Comparison of ENCODE assay signal across 1 cellular context in genomic region chr2:12965540-12966269, GRCh38.
A peak's percentile ranks its signal among the peaks of the same experiment; 100 is the strongest.
TF ChIP-seq lines count a peak whose summit lies in the region.

No MANE protein-coding gene starts in this region.

TF ChIP-seq in K562, 482 proteins besides CTCF, POLR2A, EP300 and RAD21 (continued from another document and continues in another):
- no peak for TF ChIP-seq ZBTB11 (CRISPR knock-in tag; IDR thresholded peaks at IDR 0.05)
- TF ChIP-seq TAF1 (IDR thresholded peaks at IDR 0.05; ENCODE audit: control insufficient read depth, extremely low read depth, insufficient read depth, low read length, severe bottlenecking), result no peak
- no peak; the same call in 1 of the 2 replicates for TF ChIP-seq ZEB2 (IDR thresholded peaks at IDR 0.05)
- TF ChIP-seq ZNF408 (CRISPR knock-in tag; IDR thresholded peaks at IDR 0.05; ENCODE audit: low read depth), result no peak
- peak; percentile 82 for TF ChIP-seq TEAD4 (IDR thresholded peaks at IDR 0.05; ENCODE audit: low read length)
- no peak for TF ChIP-seq TEAD4 (CRISPR knock-in tag; IDR thresholded peaks at IDR 0.05; ENCODE audit: borderline replicate concordance)
- TF ChIP-seq STAT6 (CRISPR knock-in tag; IDR thresholded peaks at IDR 0.05), result no peak
- TF ChIP-seq BCOR (IDR thresholded peaks at IDR 0.05), result no peak
- TF ChIP-seq ZNF764 (CRISPR knock-in tag; IDR thresholded peaks at IDR 0.05; ENCODE audit: low read depth), result no peak
- TF ChIP-seq NFXL1 (CRISPR knock-in tag; IDR thresholded peaks at IDR 0.05), result no peak
- TF ChIP-seq HNRNPL (IDR thresholded peaks at IDR 0.05; ENCODE audit: low read depth, low read length), result no peak
- TF ChIP-seq ARHGAP35 (IDR thresholded peaks at IDR 0.05; ENCODE audit: partially characterized antibody), result no peak
- TF ChIP-seq ZNF175 (CRISPR knock-in tag; IDR thresholded peaks at IDR 0.05; ENCODE audit: low read depth), result no peak; the same call in none of the 2 replicates
- TF ChIP-seq HMG20A (CRISPR knock-in tag; conservative IDR thresholded peaks at IDR 0.05), result no peak
- no peak for TF ChIP-seq ZNF609 (CRISPR knock-in tag; IDR thresholded peaks at IDR 0.05; ENCODE audit: borderline replicate concordance)
- no peak for TF ChIP-seq REST (CRISPR knock-in tag; IDR thresholded peaks at IDR 0.05; ENCODE audit: low read depth)
- TF ChIP-seq ZNF316 (IDR thresholded peaks at IDR 0.05), result peak; percentile 83
- TF ChIP-seq ZNF354B (CRISPR knock-in tag; IDR thresholded peaks at IDR 0.05), result no peak
- TF ChIP-seq ZNF444 (CRISPR knock-in tag; IDR thresholded peaks at IDR 0.05), result no peak
- TF ChIP-seq ZNF431 (CRISPR knock-in tag; IDR thresholded peaks at IDR 0.05), result no peak
- no peak for TF ChIP-seq FOXP4 (CRISPR knock-in tag; IDR thresholded peaks at IDR 0.05; ENCODE audit: borderline replicate concordance)
- TF ChIP-seq NR1H2 (CRISPR knock-in tag; IDR thresholded peaks at IDR 0.05), result no peak
- no peak for TF ChIP-seq ZNF512 (tag; IDR thresholded peaks at IDR 0.05)
- no peak for TF ChIP-seq ZKSCAN3 (CRISPR knock-in tag; IDR thresholded peaks at IDR 0.05)
- TF ChIP-seq FOSL1 (tag; conservative IDR thresholded peaks at IDR 0.05), result peak; percentile 100
- no peak for TF ChIP-seq SNIP1 (IDR thresholded peaks at IDR 0.05; ENCODE audit: low read depth)
- no peak for TF ChIP-seq TGIF2 (CRISPR knock-in tag; IDR thresholded peaks at IDR 0.05)
- no peak for TF ChIP-seq ZNF134 (CRISPR knock-in tag; conservative IDR thresholded peaks at IDR 0.05)
- TF ChIP-seq KLF6 (CRISPR knock-in tag; IDR thresholded peaks at IDR 0.05; ENCODE audit: borderline replicate concordance), result no peak
- no peak for TF ChIP-seq ZBED1 (IDR thresholded peaks at IDR 0.05)
- TF ChIP-seq GMEB1 (CRISPR knock-in tag; IDR thresholded peaks at IDR 0.05), result no peak
- no peak for TF ChIP-seq POLR3A (IDR thresholded peaks at IDR 0.05; ENCODE audit: borderline replicate concordance, extremely low read depth, insufficient read depth, insufficient read length)
- TF ChIP-seq ZSCAN32 (CRISPR knock-in tag; IDR thresholded peaks at IDR 0.05), result no peak
- peak; percentile 74 for TF ChIP-seq CBFA2T2 (conservative IDR thresholded peaks at IDR 0.05)
- TF ChIP-seq RCOR1 (IDR thresholded peaks at IDR 0.05; ENCODE audit: borderline replicate concordance in 1 of 2, low read depth in 2 of 2, low read length in 2 of 2), result peak; percentile 12 to 87; a peak in 2 of 4 replicates
- no peak for TF ChIP-seq DACH1 (IDR thresholded peaks at IDR 0.05; ENCODE audit: partially characterized antibody)
- no peak for TF ChIP-seq POLR2AphosphoS2 (IDR thresholded peaks at IDR 0.05; ENCODE audit: low read length)
- no peak for TF ChIP-seq CCNT2 (IDR thresholded peaks at IDR 0.05; ENCODE audit: borderline replicate concordance, extremely low read depth, insufficient read length, low read depth, low read length)
- TF ChIP-seq PHB (CRISPR knock-in tag; IDR thresholded peaks at IDR 0.05), result no peak
- TF ChIP-seq ZNF695 (CRISPR knock-in tag; IDR thresholded peaks at IDR 0.05), result no peak
- peak; percentile 68 for TF ChIP-seq TAL1 (IDR thresholded peaks at IDR 0.05)
- no peak for TF ChIP-seq ZNF146 (CRISPR knock-in tag; IDR thresholded peaks at IDR 0.05; ENCODE audit: unreplicated experiment)
- no peak for TF ChIP-seq BRF1 (IDR thresholded peaks at IDR 0.05; ENCODE audit: borderline replicate concordance, extremely low read depth, insufficient read length)
- no peak for TF ChIP-seq CGGBP1 (CRISPR knock-in tag; IDR thresholded peaks at IDR 0.05)
- TF ChIP-seq ZNF75A (CRISPR knock-in tag; IDR thresholded peaks at IDR 0.05), result no peak
- no peak for TF ChIP-seq HSF4 (CRISPR knock-in tag; IDR thresholded peaks at IDR 0.05; ENCODE audit: borderline replicate concordance)
- no peak for TF ChIP-seq NR2F6 (CRISPR knock-in tag; IDR thresholded peaks at IDR 0.05)
- TF ChIP-seq COPS2 (conservative IDR thresholded peaks at IDR 0.05), result no peak
- no peak for TF ChIP-seq IRF2 (CRISPR knock-in tag; IDR thresholded peaks at IDR 0.05)
- 0 out of 4 replicates have a peak, but pooled peaks of 1 of the 2 experiments have one; percentile 48 for TF ChIP-seq ARNT (IDR thresholded peaks at IDR 0.05)
